Comparison of ENCODE assay signal across 8 cellular contexts in genomic region chr4:78951862-78952472, GRCh38. TPM values are rescaled to one million over a fixed set of nuclear protein-coding genes. Genes with fewer than 3 reads are reported as not detected.
DNase-seq lines count a peak whose midpoint lies in the region; ATAC-seq and TF ChIP-seq lines count a peak whose summit lies in the region.

No MANE protein-coding gene starts in this region.

- 66 to 69% methylated on average over 3 of the region's 3 CpGs for WGBS in sigmoid colon, 2 donors

- H3K27ac Mint-ChIP-seq in activated naive CD8-positive, alpha-beta T cell treated with anti-CD3 and anti-CD28 coated beads, Interleukin-2, amount 10 ng/mL, durations not matched to agents 7 days and 5 days = no peak overlapping the region

- TF ChIP-seq EP300 in sigmoid colon (IDR thresholded peaks at IDR 0.05) = no peak

- intact Hi-C loops in sigmoid colon (cut with DNase I) = loop anchor here (2.0 to 10.0 kb wide), 5 partner anchors 623 to 1385 kb away; partner anchors contain the start of genes ANTXR2 and CFAP299

- H3K27me3 Mint-ChIP-seq in activated naive CD8-positive, alpha-beta T cell treated with anti-CD3 and anti-CD28 coated beads, Interleukin-2, amount 10 ng/mL, durations not matched to agents 7 days and 5 days = peaks cover 18% of the 10 kb centered on the region

- TF ChIP-seq POLR2A in sigmoid colon (IDR thresholded peaks at IDR 0.05) = no peak

- H3K4me3 ChIP-seq in cardiac muscle cell = no peak overlapping the region
- no peak overlapping the region for H3K4me3 ChIP-seq in sigmoid colon

- H3K27me3 ChIP-seq in cardiac muscle cell (no peaks in the 10 kb centered on the region), sigmoid colon (no peaks in the 10 kb centered on the region)

- peak; percentile 62 for TF ChIP-seq CTCF in cardiac muscle cell (IDR thresholded peaks at IDR 0.05; ENCODE audit: low read depth, low read length)
- peak; percentile 53 to 69 (median 64) for TF ChIP-seq CTCF in sigmoid colon (IDR thresholded peaks at IDR 0.05)

- ATAC-seq in GM18861 (IDR thresholded peaks at IDR 0.05; ENCODE audit: unreplicated experiment) = peak; percentile 66
- ATAC-seq in HG03095 (IDR thresholded peaks at IDR 0.05; ENCODE audit: unreplicated experiment) = peak; percentile 62
- ATAC-seq in activated naive CD8-positive, alpha-beta T cell treated with anti-CD3 and anti-CD28 coated beads, Interleukin-2, amount 10 ng/mL, durations not matched to agents 7 days and 5 days (ENCODE audit: low read depth) = peak; percentile 45

- H3K36me3 ChIP-seq in cardiac muscle cell = no peaks in the 10 kb centered on the region
- no peaks in the 10 kb centered on the region for H3K36me3 ChIP-seq in sigmoid colon

- H3K4me3 Mint-ChIP-seq in activated naive CD8-positive, alpha-beta T cell treated with anti-CD3 and anti-CD28 coated beads, Interleukin-2, amount 10 ng/mL, durations not matched to agents 7 days and 5 days = no peak overlapping the region

- POLR2A ChIA-PET in activated naive CD8-positive, alpha-beta T cell treated with anti-CD3 and anti-CD28 coated beads, Interleukin-2, amount 10 ng/mL, durations not matched to agents 7 days and 5 days (lab: Charles Lee) = no interaction called here

- H3K4me1 Mint-ChIP-seq in activated naive CD8-positive, alpha-beta T cell treated with anti-CD3 and anti-CD28 coated beads, Interleukin-2, amount 10 ng/mL, durations not matched to agents 7 days and 5 days = peaks cover 3% of the 10 kb centered on the region

- no peaks in the 10 kb centered on the region for H3K9me3 ChIP-seq in cardiac muscle cell (ENCODE audit: low read depth)
- no peaks in the 10 kb centered on the region for H3K9me3 ChIP-seq in sigmoid colon

- H3K36me3 Mint-ChIP-seq in activated naive CD8-positive, alpha-beta T cell treated with anti-CD3 and anti-CD28 coated beads, Interleukin-2, amount 10 ng/mL, durations not matched to agents 7 days and 5 days = no peaks in the 10 kb centered on the region

- H3K9me3 Mint-ChIP-seq in activated naive CD8-positive, alpha-beta T cell treated with anti-CD3 and anti-CD28 coated beads, Interleukin-2, amount 10 ng/mL, durations not matched to agents 7 days and 5 days = no peaks in the 10 kb centered on the region

- no peak overlapping the region for H3K27ac ChIP-seq in cardiac muscle cell
- H3K27ac ChIP-seq in sigmoid colon = no peak overlapping the region

- peak; percentile 35 for DNase-seq in COLO668 (lab: John Stamatoyannopoulos, UW; ENCODE audit: unreplicated experiment)
- peak; percentile 16 for DNase-seq in NCI-H345 treated with DMSO at 0.1 percent for 48 hours (lab: John Stamatoyannopoulos, UW; ENCODE audit: unreplicated experiment)
- DNase-seq in activated naive CD8-positive, alpha-beta T cell treated with anti-CD3 and anti-CD28 coated beads, Interleukin-2, amount 10 ng/mL, durations not matched to agents 7 days and 5 days = no peak
- DNase-seq in cardiac muscle cell (ENCODE audit: low read depth in 1 of 2, low spot score in 1 of 2) = peak; percentile 64 to 68
- no peak for DNase-seq in sigmoid colon
- no peak for DNase-seq in OCI-M2 (lab: John Stamatoyannopoulos, UW; ENCODE audit: unreplicated experiment)

- peaks cover 4% of the 10 kb centered on the region for H3K4me1 ChIP-seq in cardiac muscle cell (ENCODE audit: low read depth)
- no peaks in the 10 kb centered on the region for H3K4me1 ChIP-seq in sigmoid colon

RNA-seq across cellular contexts. Expression of gene PAQR3, which starts 12.7 kb away (rescaled TPM):
- total RNA-seq in activated naive CD8-positive, alpha-beta T cell treated with anti-CD3 and anti-CD28 coated beads, Interleukin-2, amount 10 ng/mL, durations not matched to agents 7 days and 5 days = 10 to 100 TPM; 14.1 to 15.2 TPM
- total RNA-seq in cardiac muscle cell = 11.9 and 17.3 TPM in 2 replicates
- polyA plus RNA-seq in cardiac muscle cell = 17.8 and 35.9 TPM in 2 replicates
- total RNA-seq in sigmoid colon = 10 to 100 TPM; 17.1 to 32.1 (median 21.9) TPM
- 1 to 10 TPM; 4.8 to 9.0 (median 4.9) TPM for polyA plus RNA-seq in sigmoid colon

Comparison
In these comparisons a context has a peak if more than half of its experiments do, and no peak if none do; other contexts are left out.
1. DNase-seq: peak in COLO668 (single experiment), NCI-H345 treated with DMSO at 0.1 percent for 48 hours (single experiment) and cardiac muscle cell (2 of 2); none in activated naive CD8-positive, alpha-beta T cell treated with anti-CD3 and anti-CD28 coated beads, Interleukin-2, amount 10 ng/mL, durations not matched to agents 7 days and 5 days (single experiment), sigmoid colon (single experiment) and OCI-M2 (single experiment).
2. Peak in every context shown above with its lines, with median percentiles within 50 percentile points of each other: ATAC-seq.